Comparison of ENCODE assay signal across 1 cellular context in genomic region chr22:38799265-38800002, GRCh38.
TF ChIP-seq lines count a peak whose summit lies in the region.

No MANE protein-coding gene starts in this region.

TF ChIP-seq in K562, 482 proteins besides CTCF, POLR2A, EP300 and RAD21 (continued from another document):
- TF ChIP-seq E2F1 (CRISPR knock-in tag; IDR thresholded peaks at IDR 0.05) (no peak), TRIM28 (IDR thresholded peaks at IDR 0.05) (peak; percentile 54; the same call in 1 of the 2 replicates), HNRNPH1 (optimal IDR thresholded peaks at IDR 0.05; ENCODE audit: low read depth, low read length) (no peak), CEBPG (CRISPR knock-in tag; IDR thresholded peaks at IDR 0.05) (no peak), CEBPG (tag; conservative IDR thresholded peaks at IDR 0.05 in 1 of 2, IDR thresholded peaks at IDR 0.05 in 1 of 2) (0 out of 4 replicates have a peak, but pooled peaks of 1 of the 2 experiments have one; percentile 19), POLR2AphosphoS2 (IDR thresholded peaks at IDR 0.05; ENCODE audit: low read length) (no peak), ATF3 (IDR thresholded peaks at IDR 0.05) (peak; percentile 57), ATF3 (CRISPR knock-in tag; conservative IDR thresholded peaks at IDR 0.05) (no peak), TRIM25 (IDR thresholded peaks at IDR 0.05; ENCODE audit: borderline replicate concordance) (no peak), GABPA (tag; conservative IDR thresholded peaks at IDR 0.05; ENCODE audit: low read depth) (0 out of 2 replicates have a peak, but pooled peaks have one; percentile 23), ZBTB11 (CRISPR knock-in tag; IDR thresholded peaks at IDR 0.05) (no peak), HEY1 (CRISPR knock-in tag; IDR thresholded peaks at IDR 0.05; ENCODE audit: borderline replicate concordance) (no peak), ATF7 (IDR thresholded peaks at IDR 0.05) (peak; percentile 26; the same call in 1 of the 2 replicates), ZNF280A (IDR thresholded peaks at IDR 0.05; ENCODE audit: low read depth, partially characterized antibody) (no peak), EZH2 (IDR thresholded peaks at IDR 0.05; ENCODE audit: borderline replicate concordance, low read depth, low read length) (no peak), E2F5 (CRISPR knock-in tag; IDR thresholded peaks at IDR 0.05) (no peak), ZMIZ1 (IDR thresholded peaks at IDR 0.05; ENCODE audit: low read depth in 2 of 2, low read length in 2 of 2) (no peak), HDAC6 (IDR thresholded peaks at IDR 0.05; ENCODE audit: low read depth, low read length) (no peak), SMC3 (conservative IDR thresholded peaks at IDR 0.05; ENCODE audit: insufficient read depth, low read depth, low read length) (no peak), TBP (optimal IDR thresholded peaks at IDR 0.05; ENCODE audit: low read depth, low read length) (no peak), KDM4B (IDR thresholded peaks at IDR 0.05; ENCODE audit: borderline replicate concordance in 2 of 2, low read depth in 1 of 2) (no peak), USF2 (CRISPR knock-in tag; IDR thresholded peaks at IDR 0.05) (peak; percentile 55), ZNF696 (CRISPR knock-in tag; conservative IDR thresholded peaks at IDR 0.05) (no peak), KAT8 (IDR thresholded peaks at IDR 0.05; ENCODE audit: low read depth) (no peak), CBX3 (IDR thresholded peaks at IDR 0.05; ENCODE audit: borderline replicate concordance in 1 of 2, low read length in 2 of 2) (peak in 1 of 2 experiments; percentile 75; a peak in 1 of 3 replicates), PRPF4 (IDR thresholded peaks at IDR 0.05; ENCODE audit: insufficient read depth, low read depth, low read length, poor library complexity, severe bottlenecking) (no peak), MNT (conservative IDR thresholded peaks at IDR 0.05) (no peak), RFX7 (CRISPR knock-in tag; IDR thresholded peaks at IDR 0.05) (no peak), MYNN (IDR thresholded peaks at IDR 0.05) (no peak), MYNN (CRISPR knock-in tag; IDR thresholded peaks at IDR 0.05) (no peak), RCOR1 (IDR thresholded peaks at IDR 0.05; ENCODE audit: borderline replicate concordance in 1 of 2, low read depth in 2 of 2, low read length in 2 of 2) (no peak), BCOR (IDR thresholded peaks at IDR 0.05) (no peak), ZNF274 (IDR thresholded peaks at IDR 0.05; ENCODE audit: borderline replicate concordance, low read depth, low read length) (no peak), TRIM24 (IDR thresholded peaks at IDR 0.05) (0 out of 4 replicates have a peak, but pooled peaks of 1 of the 2 experiments have one; percentile 25), ZNF239 (CRISPR knock-in tag; IDR thresholded peaks at IDR 0.05) (no peak), PTBP1 (IDR thresholded peaks at IDR 0.05; ENCODE audit: low read depth, low read length) (no peak), KDM2B (CRISPR knock-in tag; IDR thresholded peaks at IDR 0.05) (no peak), RAD51 (IDR thresholded peaks at IDR 0.05; ENCODE audit: borderline replicate concordance, low read depth) (peak; percentile 48; the same call in 1 of the 2 replicates)
